In genomic region chr18:22069916-22070315, GRCh38 we compare ENCODE assay signal across 28 cellular contexts.
"Had no signal": no experiment of that assay in that cellular context is flagged by ENCODE, and none has a peak within 500 bp of the region (broad histone marks: within the 10 kb centered on the region; RNA-seq: fewer than 3 reads in every experiment).

No MANE protein-coding gene starts in this region.

- ATAC-seq: esophagus mucosa; gastrocnemius medialis; left lobe of liver; mucosa of descending colon; naive thymus-derived CD4-positive, alpha-beta T cell; stimulated activated memory B cell treated with anti-CD40 and anti-IgM and Interleukin-4, amounts not matched to agents 10 μg/mL and 1 μg/mL and 100 μg/mL, for 72 hours; stimulated activated naive CD8-positive, alpha-beta T cell treated with anti-CD3 and anti-CD28 coated beads, Interleukin-15, Interleukin-2, amounts not matched to agents 100 U/mL and 50 U/mL, for 24 hours had no signal

- H3K27me3 ChIP-seq: gastrocnemius medialis, right atrium auricular region, sigmoid colon, testis, upper lobe of left lung had no signal

- H3K4me1 ChIP-seq: gastrocnemius medialis, parathyroid adenoma, prostate gland, right atrium auricular region, sigmoid colon, testis, tibial artery, upper lobe of left lung had no signal

- H3K79me2 ChIP-seq: parathyroid adenoma had no signal

- H3K9me3 ChIP-seq: gastrocnemius medialis, mucosa of descending colon, prostate gland, right atrium auricular region, sigmoid colon, testis, tibial artery, upper lobe of left lung had no signal

- H3K9ac ChIP-seq: parathyroid adenoma had no signal

- H3K4me3 ChIP-seq: dorsolateral prefrontal cortex, gastrocnemius medialis, lung, mucosa of descending colon, prostate gland, right atrium auricular region, sigmoid colon, testis, tibial artery, upper lobe of left lung had no signal

- H3K36me3 ChIP-seq: gastrocnemius medialis, prostate gland, right atrium auricular region, sigmoid colon, tibial artery, upper lobe of left lung had no signal

- H2AFZ ChIP-seq: parathyroid adenoma had no signal

- H3K27ac ChIP-seq: dorsolateral prefrontal cortex, epithelial cell of prostate, gastrocnemius medialis, parathyroid adenoma, prostate gland, right atrium auricular region, sigmoid colon, testis, tibial artery, upper lobe of left lung had no signal

- DNase-seq: cerebellar nuclear complex; dorsolateral prefrontal cortex; effector CD4-positive, alpha-beta T cell; foreskin fibroblast; gastrocnemius medialis; head of caudate nucleus; kidney; mucosa of descending colon; naive thymus-derived CD4-positive, alpha-beta T cell; nephron progenitor cell; occipital lobe; sigmoid colon; stimulated activated CD4-positive, alpha-beta T cell treated with anti-CD3 and anti-CD28 coated beads, Interleukin-2, amount 100 ng/mL, for 24 hours; stimulated activated CD4-positive, alpha-beta T cell treated with anti-CD3 and anti-CD28 coated beads, Interleukin-4, amount 100 ng/mL, for 4 hours; stimulated activated naive CD8-positive, alpha-beta T cell treated with anti-CD3 and anti-CD28 coated beads, Interleukin-15, Interleukin-2, amounts not matched to agents 100 U/mL and 50 U/mL, for 24 hours; substantia nigra; testis; upper lobe of left lung had no signal

- FAIRE-seq: kidney, urothelium cell line had no signal
